Comparison of ENCODE assay signal across 1 cellular context in genomic region chr6:28161410-28162079, GRCh38.
TF ChIP-seq lines count a peak whose summit lies in the region.

No MANE protein-coding gene starts in this region.

TF ChIP-seq in HEK293, 187 proteins besides CTCF, POLR2A, EP300 and RAD21 (continued from another document and continues in another):
- no peak for TF ChIP-seq INSM2 (tag by site-specific recombination; IDR thresholded peaks at IDR 0.05)
- TF ChIP-seq ZBTB7A (tag by site-specific recombination; IDR thresholded peaks at IDR 0.05; ENCODE audit: low read depth): no peak
- TF ChIP-seq ZNF311 (tag by site-specific recombination; IDR thresholded peaks at IDR 0.05; ENCODE audit: borderline replicate concordance): no peak
- TF ChIP-seq, protein P1, sequence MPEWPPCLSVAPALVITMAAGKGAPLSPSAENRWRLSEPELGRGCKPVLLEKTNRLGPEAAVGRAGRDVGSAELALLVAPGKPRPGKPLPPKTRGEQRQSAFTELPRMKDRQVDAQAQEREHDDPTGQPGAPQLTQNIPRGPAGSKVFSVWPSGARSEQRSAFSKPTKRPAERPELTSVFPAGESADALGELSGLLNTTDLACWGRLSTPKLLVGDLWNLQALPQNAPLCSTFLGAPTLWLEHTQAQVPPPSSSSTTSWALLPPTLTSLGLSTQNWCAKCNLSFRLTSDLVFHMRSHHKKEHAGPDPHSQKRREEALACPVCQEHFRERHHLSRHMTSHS (tag by site-specific recombination; IDR thresholded peaks at IDR 0.05): no peak
- no peak for TF ChIP-seq PATZ1 (tag by site-specific recombination; IDR thresholded peaks at IDR 0.05)
- TF ChIP-seq ZNF433 (tag by site-specific recombination; IDR thresholded peaks at IDR 0.05; ENCODE audit: low read depth): no peak
- TF ChIP-seq TRIM28 (IDR thresholded peaks at IDR 0.05; ENCODE audit: borderline replicate concordance, low read length): peak; percentile 47; the same call in 1 of the 2 replicates
- TF ChIP-seq, protein P2, sequence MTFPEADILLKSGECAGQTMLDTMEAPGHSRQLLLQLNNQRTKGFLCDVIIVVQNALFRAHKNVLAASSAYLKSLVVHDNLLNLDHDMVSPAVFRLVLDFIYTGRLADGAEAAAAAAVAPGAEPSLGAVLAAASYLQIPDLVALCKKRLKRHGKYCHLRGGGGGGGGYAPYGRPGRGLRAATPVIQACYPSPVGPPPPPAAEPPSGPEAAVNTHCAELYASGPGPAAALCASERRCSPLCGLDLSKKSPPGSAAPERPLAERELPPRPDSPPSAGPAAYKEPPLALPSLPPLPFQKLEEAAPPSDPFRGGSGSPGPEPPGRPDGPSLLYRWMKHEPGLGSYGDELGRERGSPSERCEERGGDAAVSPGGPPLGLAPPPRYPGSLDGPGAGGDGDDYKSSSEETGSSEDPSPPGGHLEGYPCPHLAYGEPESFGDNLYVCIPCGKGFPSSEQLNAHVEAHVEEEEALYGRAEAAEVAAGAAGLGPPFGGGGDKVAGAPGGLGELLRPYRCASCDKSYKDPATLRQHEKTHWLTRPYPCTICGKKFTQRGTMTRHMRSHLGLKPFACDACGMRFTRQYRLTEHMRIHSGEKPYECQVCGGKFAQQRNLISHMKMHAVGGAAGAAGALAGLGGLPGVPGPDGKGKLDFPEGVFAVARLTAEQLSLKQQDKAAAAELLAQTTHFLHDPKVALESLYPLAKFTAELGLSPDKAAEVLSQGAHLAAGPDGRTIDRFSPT (tag by site-specific recombination; IDR thresholded peaks at IDR 0.05): no peak
- TF ChIP-seq ZSCAN23 (tag by site-specific recombination; IDR thresholded peaks at IDR 0.05): no peak
- no peak for TF ChIP-seq ZNF76 (tag by site-specific recombination; IDR thresholded peaks at IDR 0.05; ENCODE audit: borderline replicate concordance, low read depth)
- TF ChIP-seq ZNF501 (tag by site-specific recombination; IDR thresholded peaks at IDR 0.05): peak; percentile 64; the same call in 1 of the 2 replicates
- no peak for TF ChIP-seq TCF7L2 (IDR thresholded peaks at IDR 0.05; ENCODE audit: borderline replicate concordance, low read depth, low read length)
- no peak for TF ChIP-seq GLI4 (tag by site-specific recombination; IDR thresholded peaks at IDR 0.05)
- TF ChIP-seq SP2 (tag by site-specific recombination; IDR thresholded peaks at IDR 0.05): peak; percentile 88
- no peak for TF ChIP-seq SALL2 (tag by site-specific recombination; IDR thresholded peaks at IDR 0.05; ENCODE audit: borderline replicate concordance)
- TF ChIP-seq ZNF24 (tag by site-specific recombination; IDR thresholded peaks at IDR 0.05): no peak
- no peak for TF ChIP-seq ZNF324 (tag by site-specific recombination; IDR thresholded peaks at IDR 0.05)
- TF ChIP-seq, protein P3, sequence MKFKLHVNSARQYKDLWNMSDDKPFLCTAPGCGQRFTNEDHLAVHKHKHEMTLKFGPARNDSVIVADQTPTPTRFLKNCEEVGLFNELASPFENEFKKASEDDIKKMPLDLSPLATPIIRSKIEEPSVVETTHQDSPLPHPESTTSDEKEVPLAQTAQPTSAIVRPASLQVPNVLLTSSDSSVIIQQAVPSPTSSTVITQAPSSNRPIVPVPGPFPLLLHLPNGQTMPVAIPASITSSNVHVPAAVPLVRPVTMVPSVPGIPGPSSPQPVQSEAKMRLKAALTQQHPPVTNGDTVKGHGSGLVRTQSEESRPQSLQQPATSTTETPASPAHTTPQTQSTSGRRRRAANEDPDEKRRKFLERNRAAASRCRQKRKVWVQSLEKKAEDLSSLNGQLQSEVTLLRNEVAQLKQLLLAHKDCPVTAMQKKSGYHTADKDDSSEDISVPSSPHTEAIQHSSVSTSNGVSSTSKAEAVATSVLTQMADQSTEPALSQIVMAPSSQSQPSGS (tag by site-specific recombination; IDR thresholded peaks at IDR 0.05; ENCODE audit: low read depth): no peak
- no peak for TF ChIP-seq ZNF610 (tag by site-specific recombination; IDR thresholded peaks at IDR 0.05; ENCODE audit: borderline replicate concordance)
- TF ChIP-seq ZNF214 (tag by site-specific recombination; IDR thresholded peaks at IDR 0.05; ENCODE audit: borderline replicate concordance): no peak
- TF ChIP-seq ZNF394 (tag by site-specific recombination; IDR thresholded peaks at IDR 0.05; ENCODE audit: borderline replicate concordance): no peak
- no peak for TF ChIP-seq ZFHX2 (tag by site-specific recombination; conservative IDR thresholded peaks at IDR 0.05)
- no peak for TF ChIP-seq ZNF248 (tag by site-specific recombination; IDR thresholded peaks at IDR 0.05)
- TF ChIP-seq ZNF121 (tag by site-specific recombination; IDR thresholded peaks at IDR 0.05): no peak
- TF ChIP-seq ZNF174 (tag by site-specific recombination; IDR thresholded peaks at IDR 0.05): no peak
- TF ChIP-seq KLF10 (tag by site-specific recombination; IDR thresholded peaks at IDR 0.05): no peak; the same call in 1 of the 2 replicates
- no peak for TF ChIP-seq KLF16 (tag by site-specific recombination; IDR thresholded peaks at IDR 0.05)
- TF ChIP-seq ZNF302 (tag by site-specific recombination; IDR thresholded peaks at IDR 0.05; ENCODE audit: low read depth): no peak
- TF ChIP-seq ZNF580 (tag by site-specific recombination; IDR thresholded peaks at IDR 0.05): no peak
- TF ChIP-seq BCL11B (tag by site-specific recombination; IDR thresholded peaks at IDR 0.05; ENCODE audit: low read depth): no peak
- TF ChIP-seq ZNF280C (tag by site-specific recombination; IDR thresholded peaks at IDR 0.05): no peak
- peak; percentile 72 for TF ChIP-seq ZNF561 (tag by site-specific recombination; IDR thresholded peaks at IDR 0.05; ENCODE audit: borderline replicate concordance)
- no peak for TF ChIP-seq ZNF354C (tag by site-specific recombination; IDR thresholded peaks at IDR 0.05; ENCODE audit: borderline replicate concordance, low read depth)
- no peak for TF ChIP-seq ZNF132 (tag by site-specific recombination; IDR thresholded peaks at IDR 0.05; ENCODE audit: borderline replicate concordance)
- no peak for TF ChIP-seq ZNF48 (tag by site-specific recombination; IDR thresholded peaks at IDR 0.05)
- no peak for TF ChIP-seq ZNF510 (tag by site-specific recombination; IDR thresholded peaks at IDR 0.05; ENCODE audit: insufficient replicate concordance)
- no peak for TF ChIP-seq SCRT1 (tag by site-specific recombination; IDR thresholded peaks at IDR 0.05; ENCODE audit: borderline replicate concordance)
- TF ChIP-seq ZNF600 (tag by site-specific recombination; IDR thresholded peaks at IDR 0.05): 0 out of 2 replicates have a peak, but pooled peaks have one; percentile 51
- no peak for TF ChIP-seq ZNF747 (tag by site-specific recombination; IDR thresholded peaks at IDR 0.05)
- peak; percentile 94 for TF ChIP-seq ZFP69B (tag by site-specific recombination; IDR thresholded peaks at IDR 0.05)
- no peak for TF ChIP-seq ZNF157 (tag by site-specific recombination; IDR thresholded peaks at IDR 0.05)
- no peak for TF ChIP-seq ZNF37A (tag by site-specific recombination; IDR thresholded peaks at IDR 0.05)
- TF ChIP-seq ZNF266 (tag by site-specific recombination; IDR thresholded peaks at IDR 0.05; ENCODE audit: low read depth): no peak
- 0 out of 2 replicates have a peak, but pooled peaks have one; percentile 13 for TF ChIP-seq ZFP37 (tag by site-specific recombination; IDR thresholded peaks at IDR 0.05)
- no peak for TF ChIP-seq IKZF3 (tag by site-specific recombination; IDR thresholded peaks at IDR 0.05)
- no peak for TF ChIP-seq ZNF155 (tag by site-specific recombination; IDR thresholded peaks at IDR 0.05)
- no peak for TF ChIP-seq ZNF211 (tag by site-specific recombination; IDR thresholded peaks at IDR 0.05; ENCODE audit: low read depth)
- peak; percentile 97 for TF ChIP-seq ZNF692 (tag by site-specific recombination; IDR thresholded peaks at IDR 0.05)
- TF ChIP-seq, protein P4, sequence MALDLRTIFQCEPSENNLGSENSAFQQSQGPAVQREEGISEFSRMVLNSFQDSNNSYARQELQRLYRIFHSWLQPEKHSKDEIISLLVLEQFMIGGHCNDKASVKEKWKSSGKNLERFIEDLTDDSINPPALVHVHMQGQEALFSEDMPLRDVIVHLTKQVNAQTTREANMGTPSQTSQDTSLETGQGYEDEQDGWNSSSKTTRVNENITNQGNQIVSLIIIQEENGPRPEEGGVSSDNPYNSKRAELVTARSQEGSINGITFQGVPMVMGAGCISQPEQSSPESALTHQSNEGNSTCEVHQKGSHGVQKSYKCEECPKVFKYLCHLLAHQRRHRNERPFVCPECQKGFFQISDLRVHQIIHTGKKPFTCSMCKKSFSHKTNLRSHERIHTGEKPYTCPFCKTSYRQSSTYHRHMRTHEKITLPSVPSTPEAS (tag by site-specific recombination; IDR thresholded peaks at IDR 0.05): no peak
- TF ChIP-seq ZNF621 (tag by site-specific recombination; IDR thresholded peaks at IDR 0.05): no peak
- no peak for TF ChIP-seq ZNF19 (tag by site-specific recombination; IDR thresholded peaks at IDR 0.05; ENCODE audit: low read depth)
- TF ChIP-seq GLIS2 (tag by site-specific recombination; IDR thresholded peaks at IDR 0.05): no peak
- no peak for TF ChIP-seq HOXD13 (CRISPR knock-in tag; IDR thresholded peaks at IDR 0.05; ENCODE audit: borderline replicate concordance)
- TF ChIP-seq, protein P5, sequence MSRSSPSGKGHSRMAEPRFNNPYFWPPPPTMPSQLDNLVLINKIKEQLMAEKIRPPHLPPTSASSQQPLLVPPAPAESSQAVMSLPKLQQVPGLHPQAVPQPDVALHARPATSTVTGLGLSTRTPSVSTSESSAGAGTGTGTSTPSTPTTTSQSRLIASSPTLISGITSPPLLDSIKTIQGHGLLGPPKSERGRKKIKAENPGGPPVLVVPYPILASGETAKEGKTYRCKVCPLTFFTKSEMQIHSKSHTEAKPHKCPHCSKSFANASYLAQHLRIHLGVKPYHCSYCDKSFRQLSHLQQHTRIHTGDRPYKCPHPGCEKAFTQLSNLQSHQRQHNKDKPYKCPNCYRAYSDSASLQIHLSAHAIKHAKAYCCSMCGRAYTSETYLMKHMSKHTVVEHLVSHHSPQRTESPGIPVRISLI (tag by site-specific recombination; IDR thresholded peaks at IDR 0.05): no peak
